Comparison of ENCODE assay signal across 1 cellular context in the genomic region with DNA sequence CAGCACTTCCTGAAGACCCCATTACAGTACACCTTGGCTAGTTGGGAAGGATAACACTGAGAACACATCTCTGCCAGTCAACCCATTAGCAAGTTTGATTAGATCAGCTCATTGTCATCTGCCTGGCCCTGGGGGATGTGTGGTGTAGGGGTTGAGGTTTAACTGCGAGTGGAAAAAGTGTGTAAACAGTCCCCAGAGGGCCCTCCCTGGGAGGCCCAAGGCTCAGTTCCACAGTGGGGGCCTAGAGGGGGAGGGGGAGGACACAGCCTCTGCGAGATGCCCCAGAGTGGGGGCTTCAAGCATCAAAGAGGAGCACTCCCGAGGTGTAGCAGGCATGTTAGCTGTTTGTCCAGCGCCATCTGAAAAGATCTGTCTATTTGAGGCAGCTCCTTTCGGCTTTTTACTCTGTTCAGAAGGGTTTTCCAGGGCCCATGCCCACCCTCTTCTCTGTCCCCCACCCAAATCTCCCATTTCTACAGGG.
TF ChIP-seq lines count a peak whose summit lies in the region.

No MANE protein-coding gene starts in this region.

TF ChIP-seq in K562, 482 proteins besides CTCF, POLR2A, EP300 and RAD21 (continued from another document and continues in another):
- TF ChIP-seq, protein P1, sequence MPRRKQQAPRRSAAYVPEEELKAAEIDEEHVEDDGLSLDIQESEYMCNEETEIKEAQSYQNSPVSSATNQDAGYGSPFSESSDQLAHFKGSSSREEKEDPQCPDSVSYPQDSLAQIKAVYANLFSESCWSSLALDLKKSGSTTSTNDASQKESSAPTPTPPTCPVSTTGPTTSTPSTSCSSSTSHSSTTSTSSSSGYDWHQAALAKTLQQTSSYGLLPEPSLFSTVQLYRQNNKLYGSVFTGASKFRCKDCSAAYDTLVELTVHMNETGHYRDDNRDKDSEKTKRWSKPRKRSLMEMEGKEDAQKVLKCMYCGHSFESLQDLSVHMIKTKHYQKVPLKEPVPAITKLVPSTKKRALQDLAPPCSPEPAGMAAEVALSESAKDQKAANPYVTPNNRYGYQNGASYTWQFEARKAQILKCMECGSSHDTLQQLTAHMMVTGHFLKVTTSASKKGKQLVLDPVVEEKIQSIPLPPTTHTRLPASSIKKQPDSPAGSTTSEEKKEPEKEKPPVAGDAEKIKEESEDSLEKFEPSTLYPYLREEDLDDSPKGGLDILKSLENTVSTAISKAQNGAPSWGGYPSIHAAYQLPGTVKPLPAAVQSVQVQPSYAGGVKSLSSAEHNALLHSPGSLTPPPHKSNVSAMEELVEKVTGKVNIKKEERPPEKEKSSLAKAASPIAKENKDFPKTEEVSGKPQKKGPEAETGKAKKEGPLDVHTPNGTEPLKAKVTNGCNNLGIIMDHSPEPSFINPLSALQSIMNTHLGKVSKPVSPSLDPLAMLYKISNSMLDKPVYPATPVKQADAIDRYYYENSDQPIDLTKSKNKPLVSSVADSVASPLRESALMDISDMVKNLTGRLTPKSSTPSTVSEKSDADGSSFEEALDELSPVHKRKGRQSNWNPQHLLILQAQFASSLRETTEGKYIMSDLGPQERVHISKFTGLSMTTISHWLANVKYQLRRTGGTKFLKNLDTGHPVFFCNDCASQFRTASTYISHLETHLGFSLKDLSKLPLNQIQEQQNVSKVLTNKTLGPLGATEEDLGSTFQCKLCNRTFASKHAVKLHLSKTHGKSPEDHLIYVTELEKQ (CRISPR knock-in tag; IDR thresholded peaks at IDR 0.05): no peak
- TF ChIP-seq PCBP1 (IDR thresholded peaks at IDR 0.05; ENCODE audit: low read depth, low read length, poor library complexity, severe bottlenecking) (no peak), ZNF431 (CRISPR knock-in tag; IDR thresholded peaks at IDR 0.05) (no peak), ELF1 (tag; IDR thresholded peaks at IDR 0.05) (no peak), XRCC3 (IDR thresholded peaks at IDR 0.05) (no peak), HNRNPLL (IDR thresholded peaks at IDR 0.05; ENCODE audit: low read depth, low read length, poor library complexity, severe bottlenecking) (no peak), EHMT2 (IDR thresholded peaks at IDR 0.05) (no peak), NR3C1 (CRISPR knock-in tag; IDR thresholded peaks at IDR 0.05) (no peak), NCOA4 (IDR thresholded peaks at IDR 0.05; ENCODE audit: partially characterized antibody) (no peak), STAT5A (IDR thresholded peaks at IDR 0.05; ENCODE audit: borderline replicate concordance, low read length) (no peak), KLF1 (tag; IDR thresholded peaks at IDR 0.05) (no peak), TSC22D4 (tag; IDR thresholded peaks at IDR 0.05) (no peak), TEAD4 (IDR thresholded peaks at IDR 0.05; ENCODE audit: low read length) (no peak), TEAD4 (CRISPR knock-in tag; IDR thresholded peaks at IDR 0.05; ENCODE audit: borderline replicate concordance) (no peak), ZNF766 (CRISPR knock-in tag; conservative IDR thresholded peaks at IDR 0.05) (0 out of 2 replicates have a peak, but pooled peaks have one; percentile 30), POLR2AphosphoS2 (IDR thresholded peaks at IDR 0.05; ENCODE audit: low read length) (no peak), GABPB2 (CRISPR knock-in tag; conservative IDR thresholded peaks at IDR 0.05) (no peak), CREM (IDR thresholded peaks at IDR 0.05; ENCODE audit: low read depth) (no peak), KDM1A (IDR thresholded peaks at IDR 0.05) (peak in 1 of 2 experiments; percentile 69; a peak in 2 of 4 replicates), ZNF507 (tag; conservative IDR thresholded peaks at IDR 0.05) (no peak), ELF2 (CRISPR knock-in tag; IDR thresholded peaks at IDR 0.05) (no peak), NCOA6 (IDR thresholded peaks at IDR 0.05) (no peak), TOE1 (IDR thresholded peaks at IDR 0.05; ENCODE audit: borderline replicate concordance) (no peak), TOE1 (CRISPR knock-in tag; IDR thresholded peaks at IDR 0.05; ENCODE audit: borderline replicate concordance, low read depth) (no peak), KLF10 (CRISPR knock-in tag; IDR thresholded peaks at IDR 0.05) (no peak), DNMT1 (IDR thresholded peaks at IDR 0.05) (no peak), MTA2 (IDR thresholded peaks at IDR 0.05; ENCODE audit: low read depth) (no peak), TEAD1 (CRISPR knock-in tag; IDR thresholded peaks at IDR 0.05) (no peak), BRD4 (IDR thresholded peaks at IDR 0.05) (no peak), STAG1 (CRISPR knock-in tag; IDR thresholded peaks at IDR 0.05; ENCODE audit: borderline replicate concordance) (no peak), ILF3 (IDR thresholded peaks at IDR 0.05; ENCODE audit: borderline replicate concordance) (no peak), IRF2 (CRISPR knock-in tag; IDR thresholded peaks at IDR 0.05) (no peak), PHF8 (IDR thresholded peaks at IDR 0.05; ENCODE audit: borderline replicate concordance, low read length) (no peak), NBN (IDR thresholded peaks at IDR 0.05; ENCODE audit: low read depth) (no peak), ZKSCAN3 (CRISPR knock-in tag; IDR thresholded peaks at IDR 0.05) (no peak), NFXL1 (CRISPR knock-in tag; IDR thresholded peaks at IDR 0.05) (no peak), FOXJ2 (tag; IDR thresholded peaks at IDR 0.05) (no peak), RBM22 (IDR thresholded peaks at IDR 0.05; ENCODE audit: low read depth, low read length, poor library complexity, severe bottlenecking) (no peak), DIDO1 (tag; IDR thresholded peaks at IDR 0.05; ENCODE audit: low read depth) (no peak), CBX3 (IDR thresholded peaks at IDR 0.05; ENCODE audit: borderline replicate concordance in 1 of 2, low read length in 2 of 2) (no peak), ZNF444 (CRISPR knock-in tag; IDR thresholded peaks at IDR 0.05) (peak; percentile 84; the same call in 1 of the 2 replicates), MAFF (IDR thresholded peaks at IDR 0.05; ENCODE audit: low read length) (no peak), ZNF174 (CRISPR knock-in tag; IDR thresholded peaks at IDR 0.05) (no peak), SOX6 (IDR thresholded peaks at IDR 0.05) (peak; percentile 51), MCM5 (IDR thresholded peaks at IDR 0.05; ENCODE audit: low read depth) (no peak), FOXA3 (CRISPR knock-in tag; conservative IDR thresholded peaks at IDR 0.05 in 1 of 2, IDR thresholded peaks at IDR 0.05 in 1 of 2) (no peak), CEBPG (CRISPR knock-in tag; IDR thresholded peaks at IDR 0.05) (no peak), CEBPG (tag; conservative IDR thresholded peaks at IDR 0.05 in 1 of 2, IDR thresholded peaks at IDR 0.05 in 1 of 2) (no peak)
- TF ChIP-seq, protein P2, sequence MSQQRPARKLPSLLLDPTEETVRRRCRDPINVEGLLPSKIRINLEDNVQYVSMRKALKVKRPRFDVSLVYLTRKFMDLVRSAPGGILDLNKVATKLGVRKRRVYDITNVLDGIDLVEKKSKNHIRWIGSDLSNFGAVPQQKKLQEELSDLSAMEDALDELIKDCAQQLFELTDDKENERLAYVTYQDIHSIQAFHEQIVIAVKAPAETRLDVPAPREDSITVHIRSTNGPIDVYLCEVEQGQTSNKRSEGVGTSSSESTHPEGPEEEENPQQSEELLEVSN (IDR thresholded peaks at IDR 0.05; ENCODE audit: borderline replicate concordance in 1 of 2, extremely low read depth in 1 of 2, insufficient read depth in 1 of 2, insufficient read length in 1 of 2, low read depth in 1 of 2, low read length in 1 of 2, poor library complexity in 1 of 2, severe bottlenecking in 1 of 2): no peak
- TF ChIP-seq, protein P3, sequence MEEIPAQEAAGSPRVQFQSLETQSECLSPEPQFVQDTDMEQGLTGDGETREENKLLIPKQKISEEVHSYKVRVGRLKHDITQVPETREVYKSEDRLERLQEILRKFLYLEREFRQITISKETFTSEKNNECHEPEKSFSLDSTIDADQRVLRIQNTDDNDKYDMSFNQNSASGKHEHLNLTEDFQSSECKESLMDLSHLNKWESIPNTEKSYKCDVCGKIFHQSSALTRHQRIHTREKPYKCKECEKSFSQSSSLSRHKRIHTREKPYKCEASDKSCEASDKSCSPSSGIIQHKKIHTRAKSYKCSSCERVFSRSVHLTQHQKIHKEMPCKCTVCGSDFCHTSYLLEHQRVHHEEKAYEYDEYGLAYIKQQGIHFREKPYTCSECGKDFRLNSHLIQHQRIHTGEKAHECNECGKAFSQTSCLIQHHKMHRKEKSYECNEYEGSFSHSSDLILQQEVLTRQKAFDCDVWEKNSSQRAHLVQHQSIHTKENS (CRISPR knock-in tag; IDR thresholded peaks at IDR 0.05): no peak
- TF ChIP-seq, protein P4, sequence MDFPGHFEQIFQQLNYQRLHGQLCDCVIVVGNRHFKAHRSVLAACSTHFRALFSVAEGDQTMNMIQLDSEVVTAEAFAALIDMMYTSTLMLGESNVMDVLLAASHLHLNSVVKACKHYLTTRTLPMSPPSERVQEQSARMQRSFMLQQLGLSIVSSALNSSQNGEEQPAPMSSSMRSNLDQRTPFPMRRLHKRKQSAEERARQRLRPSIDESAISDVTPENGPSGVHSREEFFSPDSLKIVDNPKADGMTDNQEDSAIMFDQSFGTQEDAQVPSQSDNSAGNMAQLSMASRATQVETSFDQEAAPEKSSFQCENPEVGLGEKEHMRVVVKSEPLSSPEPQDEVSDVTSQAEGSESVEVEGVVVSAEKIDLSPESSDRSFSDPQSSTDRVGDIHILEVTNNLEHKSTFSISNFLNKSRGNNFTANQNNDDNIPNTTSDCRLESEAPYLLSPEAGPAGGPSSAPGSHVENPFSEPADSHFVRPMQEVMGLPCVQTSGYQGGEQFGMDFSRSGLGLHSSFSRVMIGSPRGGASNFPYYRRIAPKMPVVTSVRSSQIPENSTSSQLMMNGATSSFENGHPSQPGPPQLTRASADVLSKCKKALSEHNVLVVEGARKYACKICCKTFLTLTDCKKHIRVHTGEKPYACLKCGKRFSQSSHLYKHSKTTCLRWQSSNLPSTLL (IDR thresholded peaks at IDR 0.05): no peak
- TF ChIP-seq, protein P5, sequence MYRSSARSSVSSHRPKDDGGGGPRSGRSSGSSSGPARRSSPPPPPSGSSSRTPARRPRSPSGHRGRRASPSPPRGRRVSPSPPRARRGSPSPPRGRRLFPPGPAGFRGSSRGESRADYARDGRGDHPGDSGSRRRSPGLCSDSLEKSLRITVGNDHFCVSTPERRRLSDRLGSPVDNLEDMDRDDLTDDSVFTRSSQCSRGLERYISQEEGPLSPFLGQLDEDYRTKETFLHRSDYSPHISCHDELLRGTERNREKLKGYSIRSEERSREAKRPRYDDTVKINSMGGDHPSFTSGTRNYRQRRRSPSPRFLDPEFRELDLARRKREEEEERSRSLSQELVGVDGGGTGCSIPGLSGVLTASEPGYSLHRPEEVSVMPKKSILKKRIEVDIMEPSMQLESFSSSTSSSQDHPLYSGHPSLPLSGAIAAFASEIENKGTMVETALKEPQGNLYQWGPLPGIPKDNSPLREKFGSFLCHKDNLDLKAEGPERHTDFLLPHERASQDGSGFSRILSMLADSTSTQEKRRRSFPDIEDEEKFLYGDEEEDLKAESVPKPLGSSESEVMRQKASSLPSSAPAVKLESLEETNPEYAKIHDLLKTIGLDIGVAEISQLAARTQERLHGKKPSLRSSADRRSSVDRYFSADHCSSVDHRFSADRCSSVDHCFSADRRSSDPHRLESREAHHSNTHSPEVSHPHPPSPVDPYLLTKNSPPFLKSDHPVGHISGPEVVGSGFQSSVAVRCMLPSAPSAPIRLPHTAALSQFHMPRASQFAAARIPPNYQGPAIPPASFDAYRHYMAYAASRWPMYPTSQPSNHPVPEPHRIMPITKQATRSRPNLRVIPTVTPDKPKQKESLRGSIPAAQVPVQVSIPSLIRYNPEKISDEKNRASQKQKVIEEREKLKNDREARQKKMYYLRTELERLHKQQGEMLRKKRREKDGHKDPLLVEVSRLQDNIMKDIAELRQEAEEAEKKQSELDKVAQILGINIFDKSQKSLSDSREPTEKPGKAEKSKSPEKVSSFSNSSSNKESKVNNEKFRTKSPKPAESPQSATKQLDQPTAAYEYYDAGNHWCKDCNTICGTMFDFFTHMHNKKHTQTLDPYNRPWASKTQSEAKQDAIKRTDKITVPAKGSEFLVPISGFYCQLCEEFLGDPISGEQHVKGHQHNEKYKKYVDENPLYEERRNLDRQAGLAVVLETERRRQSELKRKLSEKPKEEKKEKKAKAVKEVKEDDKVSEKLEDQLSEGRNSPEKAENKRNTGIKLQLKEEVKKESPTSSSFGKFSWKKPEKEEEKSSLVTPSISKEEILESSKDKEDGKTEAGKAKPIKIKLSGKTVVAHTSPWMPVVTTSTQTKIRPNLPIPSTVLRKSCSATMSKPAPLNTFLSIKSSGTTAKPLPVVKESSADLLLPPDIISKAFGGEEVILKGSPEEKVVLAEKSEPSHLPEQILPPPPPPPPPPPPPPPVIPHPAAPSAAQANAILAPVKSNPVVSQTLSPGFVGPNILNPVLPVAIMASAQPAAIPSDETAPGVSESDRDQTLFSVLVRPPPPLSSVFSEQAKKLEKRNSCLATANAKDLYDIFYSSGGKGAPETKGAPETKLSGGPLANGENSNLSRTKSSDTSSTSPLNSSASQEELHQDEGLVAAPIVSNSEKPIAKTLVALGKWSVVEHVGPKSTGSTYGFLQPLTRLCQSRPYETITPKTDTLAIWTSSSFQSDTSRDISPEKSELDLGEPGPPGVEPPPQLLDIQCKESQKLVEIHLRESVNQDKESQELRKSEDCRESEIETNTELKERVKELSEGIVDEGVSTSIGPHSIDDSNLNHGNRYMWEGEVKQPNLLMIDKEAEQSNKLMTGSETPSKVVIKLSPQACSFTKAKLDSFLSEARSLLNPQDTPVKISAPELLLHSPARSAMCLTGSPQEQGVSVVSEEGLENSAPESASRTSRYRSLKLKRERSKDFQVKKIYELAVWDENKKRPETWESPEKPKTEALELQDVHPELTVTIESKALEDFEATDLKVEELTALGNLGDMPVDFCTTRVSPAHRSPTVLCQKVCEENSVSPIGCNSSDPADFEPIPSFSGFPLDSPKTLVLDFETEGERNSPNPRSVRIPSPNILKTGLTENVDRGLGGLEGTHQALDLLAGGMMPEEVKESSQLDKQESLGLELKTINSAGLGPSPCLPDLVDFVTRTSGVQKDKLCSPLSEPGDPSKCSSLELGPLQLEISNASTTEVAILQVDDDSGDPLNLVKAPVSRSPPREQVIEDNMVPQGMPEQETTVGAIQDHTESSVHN (IDR thresholded peaks at IDR 0.05; ENCODE audit: borderline replicate concordance in 1 of 2, low read depth in 1 of 2): no peak
- TF ChIP-seq, protein P6, sequence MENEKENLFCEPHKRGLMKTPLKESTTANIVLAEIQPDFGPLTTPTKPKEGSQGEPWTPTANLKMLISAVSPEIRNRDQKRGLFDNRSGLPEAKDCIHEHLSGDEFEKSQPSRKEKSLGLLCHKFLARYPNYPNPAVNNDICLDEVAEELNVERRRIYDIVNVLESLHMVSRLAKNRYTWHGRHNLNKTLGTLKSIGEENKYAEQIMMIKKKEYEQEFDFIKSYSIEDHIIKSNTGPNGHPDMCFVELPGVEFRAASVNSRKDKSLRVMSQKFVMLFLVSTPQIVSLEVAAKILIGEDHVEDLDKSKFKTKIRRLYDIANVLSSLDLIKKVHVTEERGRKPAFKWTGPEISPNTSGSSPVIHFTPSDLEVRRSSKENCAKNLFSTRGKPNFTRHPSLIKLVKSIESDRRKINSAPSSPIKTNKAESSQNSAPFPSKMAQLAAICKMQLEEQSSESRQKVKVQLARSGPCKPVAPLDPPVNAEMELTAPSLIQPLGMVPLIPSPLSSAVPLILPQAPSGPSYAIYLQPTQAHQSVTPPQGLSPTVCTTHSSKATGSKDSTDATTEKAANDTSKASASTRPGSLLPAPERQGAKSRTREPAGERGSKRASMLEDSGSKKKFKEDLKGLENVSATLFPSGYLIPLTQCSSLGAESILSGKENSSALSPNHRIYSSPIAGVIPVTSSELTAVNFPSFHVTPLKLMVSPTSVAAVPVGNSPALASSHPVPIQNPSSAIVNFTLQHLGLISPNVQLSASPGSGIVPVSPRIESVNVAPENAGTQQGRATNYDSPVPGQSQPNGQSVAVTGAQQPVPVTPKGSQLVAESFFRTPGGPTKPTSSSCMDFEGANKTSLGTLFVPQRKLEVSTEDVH (IDR thresholded peaks at IDR 0.05; ENCODE audit: low read depth, partially characterized antibody): no peak
